ENCODE assay signal across 2 cellular contexts in the genomic region with DNA sequence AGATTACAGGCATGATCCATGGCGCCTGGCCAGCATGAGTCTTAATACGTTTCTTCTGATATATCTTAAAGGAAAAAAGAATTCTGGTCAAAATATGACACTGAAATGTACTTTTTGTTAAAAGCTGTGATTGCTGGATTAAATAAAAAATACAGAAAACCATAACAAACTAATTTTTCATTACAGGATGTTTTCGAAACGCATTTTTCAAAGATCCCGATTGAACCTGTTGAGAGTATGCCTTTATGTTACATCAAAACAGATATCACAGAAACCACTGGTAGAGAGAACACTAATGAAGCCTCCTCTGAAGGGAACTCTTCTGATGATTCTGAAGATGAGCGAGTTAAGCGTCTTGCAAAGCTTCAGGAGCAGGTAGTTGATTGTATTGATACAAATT.
TF ChIP-seq lines count a peak whose summit lies in the region.

No MANE protein-coding gene starts in this region.

TF ChIP-seq in GM23338, 12 proteins besides CTCF, POLR2A, EP300 and RAD21 (continues in another document):
- TF ChIP-seq JUNB (IDR thresholded peaks at IDR 0.05; ENCODE audit: unreplicated experiment) (no peak), ZNF114 (CRISPR knock-in tag; IDR thresholded peaks at IDR 0.05) (no peak), CREB1 (CRISPR knock-in tag; IDR thresholded peaks at IDR 0.05; ENCODE audit: low read depth) (no peak), POLR2AphosphoS5 (IDR thresholded peaks at IDR 0.05; ENCODE audit: low read depth) (no peak), NANOG (IDR thresholded peaks at IDR 0.05; ENCODE audit: borderline replicate concordance) (no peak), EZH2 (IDR thresholded peaks at IDR 0.05; ENCODE audit: low read depth, unreplicated experiment) (no peak), ZNF331 (CRISPR knock-in tag; IDR thresholded peaks at IDR 0.05; ENCODE audit: low read depth) (no peak), ZNF462 (CRISPR knock-in tag; IDR thresholded peaks at IDR 0.05) (no peak), EZH2phosphoT487 (IDR thresholded peaks at IDR 0.05; ENCODE audit: unreplicated experiment) (no peak)
- TF ChIP-seq, protein P1, sequence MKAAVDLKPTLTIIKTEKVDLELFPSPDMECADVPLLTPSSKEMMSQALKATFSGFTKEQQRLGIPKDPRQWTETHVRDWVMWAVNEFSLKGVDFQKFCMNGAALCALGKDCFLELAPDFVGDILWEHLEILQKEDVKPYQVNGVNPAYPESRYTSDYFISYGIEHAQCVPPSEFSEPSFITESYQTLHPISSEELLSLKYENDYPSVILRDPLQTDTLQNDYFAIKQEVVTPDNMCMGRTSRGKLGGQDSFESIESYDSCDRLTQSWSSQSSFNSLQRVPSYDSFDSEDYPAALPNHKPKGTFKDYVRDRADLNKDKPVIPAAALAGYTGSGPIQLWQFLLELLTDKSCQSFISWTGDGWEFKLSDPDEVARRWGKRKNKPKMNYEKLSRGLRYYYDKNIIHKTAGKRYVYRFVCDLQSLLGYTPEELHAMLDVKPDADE (IDR thresholded peaks at IDR 0.05) = no peak

TF ChIP-seq in K562, 482 proteins besides CTCF, POLR2A, EP300 and RAD21:
- peak; percentile 94 for TF ChIP-seq CBX8 (IDR thresholded peaks at IDR 0.05; ENCODE audit: borderline replicate concordance, extremely low read depth, low read depth, low read length, poor library complexity, severe bottlenecking)
- TF ChIP-seq SNRNP70 (optimal IDR thresholded peaks at IDR 0.05; ENCODE audit: low read depth, low read length) = no peak
- peak; percentile 45; the same call in 1 of the 2 replicates for TF ChIP-seq RNF2 (IDR thresholded peaks at IDR 0.05)
- no peak for TF ChIP-seq DACH1 (IDR thresholded peaks at IDR 0.05; ENCODE audit: partially characterized antibody)
